ENCODE assay signal across 28 cellular contexts in the genomic region with DNA sequence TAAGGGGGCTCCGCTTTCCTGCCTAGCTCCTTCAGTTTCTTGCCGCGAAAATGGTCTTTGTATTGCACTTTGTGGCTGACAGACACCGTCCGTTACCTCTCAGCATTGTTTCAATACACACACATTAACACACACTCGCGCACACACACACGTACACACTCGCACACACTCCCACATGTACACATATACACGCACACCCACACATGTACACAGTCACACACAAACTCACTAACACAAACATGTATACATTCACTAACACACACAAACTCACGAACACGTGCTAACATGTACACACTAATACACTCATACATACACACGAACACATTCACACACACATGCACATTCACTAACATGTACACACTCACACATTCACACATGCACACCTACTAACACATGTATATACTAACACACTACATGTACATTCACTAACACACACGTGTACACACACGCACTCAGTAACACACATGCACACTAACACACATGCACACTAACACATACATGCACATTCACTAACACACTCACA.
"Had no signal": no experiment of that assay in that cellular context is flagged by ENCODE, and none has a peak within 500 bp of the region (broad histone marks: within the 10 kb centered on the region; RNA-seq: fewer than 3 reads in every experiment).

No MANE protein-coding gene starts in this region.

- H3K9me3 Mint-ChIP-seq: activated CD4-positive, alpha-beta T cell treated with anti-CD3 and anti-CD28 coated beads, Interleukin-2, amount 10 ng/mL, durations not matched to agents 24 days and 14 days; activated naive CD8-positive, alpha-beta T cell treated with anti-CD3 and anti-CD28 coated beads for 36 hours; activated T-cell treated with anti-CD3 and anti-CD28 coated beads, Interleukin-2, amount 50 U/mL, for 72 hours; activated T-helper 17 cell treated with anti-CD3 and anti-CD28 coated beads, Interleukin-2, amount 50 U/mL, for 72 hours; T-helper 1 cell treated with Interleukin-12 subunit alpha and Interleukin-12 subunit beta and Interleukin-4 antibody, amounts not matched to agents 30 μg/mL and 1 μg/mL, for 36 hours had no signal

- H3K4me3 ChIP-seq: Peyer's patch, SJSA1 had no signal

- H3K27me3 Mint-ChIP-seq: activated naive CD8-positive, alpha-beta T cell treated with anti-CD3 and anti-CD28 coated beads for 36 hours had no signal

- H3K9ac ChIP-seq: SK-N-SH had no signal

- H3K9me3 ChIP-seq: Peyer's patch, SJSA1, SK-N-SH had no signal

- H3K4me3 Mint-ChIP-seq: activated CD4-positive, alpha-beta T cell treated with anti-CD3 and anti-CD28 coated beads, Interleukin-2, amount 10 ng/mL, durations not matched to agents 24 days and 14 days; activated naive CD8-positive, alpha-beta T cell treated with anti-CD3 and anti-CD28 coated beads for 36 hours; activated T-cell treated with anti-CD3 and anti-CD28 coated beads, Interleukin-2, amount 50 U/mL, for 72 hours; activated T-helper 17 cell treated with anti-CD3 and anti-CD28 coated beads, Interleukin-2, amount 50 U/mL, for 72 hours; T-helper 1 cell treated with Interleukin-12 subunit alpha and Interleukin-12 subunit beta and Interleukin-4 antibody, amounts not matched to agents 30 μg/mL and 1 μg/mL, for 36 hours; T-helper 2 cell treated with Interferon-gamma antibody and Interleukin-4, amounts not matched to agents 5 μg/mL and 100 μg/mL, for 36 hours had no signal

- ATAC-seq: activated T-cell treated with anti-CD3 and anti-CD28 coated beads, Interleukin-2, amount 50 U/mL, for 72 hours; activated T-helper 17 cell treated with anti-CD3 and anti-CD28 coated beads, Interleukin-2, amount 50 U/mL, for 72 hours; PC-3 had no signal

- H3K36me3 ChIP-seq: Peyer's patch, SJSA1 had no signal

- H3K27me3 ChIP-seq: Peyer's patch, SJSA1 had no signal

- DNase-seq: activated CD4-positive, alpha-beta T cell treated with anti-CD3 and anti-CD28 coated beads, Interleukin-2, amount 10 ng/mL, durations not matched to agents 24 days and 14 days; activated CD4-positive, alpha-beta T cell treated with anti-CD3 and anti-CD28 coated beads, Interleukin-2, amount 50 U/mL, for 4 hours; activated effector memory CD4-positive, alpha-beta T cell treated with anti-CD3 and anti-CD28 coated beads, Interleukin-2, amount 50 U/mL, for 16 hours; activated naive CD4-positive, alpha-beta T cell; activated naive CD4-positive, alpha-beta T cell treated with anti-CD3 and anti-CD28 coated beads, Interleukin-2, amount 50 U/mL, for 16 hours; activated naive CD8-positive, alpha-beta T cell treated with anti-CD3 and anti-CD28 coated beads for 36 hours; activated T-cell treated with anti-CD3 and anti-CD28 coated beads, Interleukin-2, amount 50 U/mL, for 1 hour; activated T-cell treated with anti-CD3 and anti-CD28 coated beads, Interleukin-2, amount 50 U/mL, for 72 hours; amniotic stem cell; aorta; MM.1S; MV-4-11; NCI-H1092; NCI-H1436 treated with DMSO at 0.1 percent for 48 hours; NCI-H1694 treated with DMSO at 0.1 percent for 48 hours; NCI-H2029; NCI-H345; NCI-H524 treated with DMSO at 0.1 percent for 48 hours; PC-3; Peyer's patch; RPMI8226; SHP77 treated with DMSO at 0.1 percent for 48 hours; SK-N-SH had no signal

- H3K4me2 ChIP-seq: SK-N-SH had no signal

- H3K27ac ChIP-seq: Peyer's patch, SJSA1 had no signal

- H3K27ac Mint-ChIP-seq: activated CD4-positive, alpha-beta T cell treated with anti-CD3 and anti-CD28 coated beads, Interleukin-2, amount 10 ng/mL, durations not matched to agents 24 days and 14 days; activated naive CD8-positive, alpha-beta T cell treated with anti-CD3 and anti-CD28 coated beads for 36 hours; activated T-cell treated with anti-CD3 and anti-CD28 coated beads, Interleukin-2, amount 50 U/mL, for 72 hours; activated T-helper 17 cell treated with anti-CD3 and anti-CD28 coated beads, Interleukin-2, amount 50 U/mL, for 72 hours; T-helper 1 cell treated with Interleukin-12 subunit alpha and Interleukin-12 subunit beta and Interleukin-4 antibody, amounts not matched to agents 30 μg/mL and 1 μg/mL, for 36 hours; T-helper 2 cell treated with Interferon-gamma antibody and Interleukin-4, amounts not matched to agents 5 μg/mL and 100 μg/mL, for 36 hours had no signal

- FAIRE-seq: TTC549 had no signal

- H3K4me1 Mint-ChIP-seq: activated CD4-positive, alpha-beta T cell treated with anti-CD3 and anti-CD28 coated beads, Interleukin-2, amount 10 ng/mL, durations not matched to agents 24 days and 14 days; activated naive CD8-positive, alpha-beta T cell treated with anti-CD3 and anti-CD28 coated beads for 36 hours; activated T-helper 17 cell treated with anti-CD3 and anti-CD28 coated beads, Interleukin-2, amount 50 U/mL, for 72 hours had no signal

- H3K36me3 Mint-ChIP-seq: activated naive CD8-positive, alpha-beta T cell treated with anti-CD3 and anti-CD28 coated beads for 36 hours had no signal
